23 cellular contexts compared by ENCODE assay signal in genomic region chr20:48649104-48649626, GRCh38.
"Had no signal": no experiment of that assay in that cellular context is flagged by ENCODE, and none has a peak within 500 bp of the region (broad histone marks: within the 10 kb centered on the region; RNA-seq: fewer than 3 reads in every experiment).

No MANE protein-coding gene starts in this region.

- H3K4me3 Mint-ChIP-seq: activated CD4-positive, alpha-beta T cell treated with anti-CD3 and anti-CD28 coated beads, Interleukin-2, amount 10 ng/mL, durations not matched to agents 24 days and 14 days; activated CD8-positive, alpha-beta T cell treated with anti-CD3 and anti-CD28 coated beads for 36 hours; activated naive CD4-positive, alpha-beta T cell treated with anti-CD3 and anti-CD28 coated beads for 36 hours; activated T-cell treated with anti-CD3 and anti-CD28 coated beads, Interleukin-2, amount 50 U/mL, for 72 hours; T-helper 2 cell treated with Interferon-gamma antibody and Interleukin-4, amounts not matched to agents 5 μg/mL and 100 μg/mL, for 36 hours had no signal

- H3K9me3 ChIP-seq: adrenal gland, body of pancreas, breast epithelium, SJCRH30 had no signal

- H3K4me1 ChIP-seq: body of pancreas, breast epithelium, SJCRH30 had no signal

- H3K27me3 Mint-ChIP-seq: activated CD4-positive, alpha-beta T cell treated with anti-CD3 and anti-CD28 coated beads, Interleukin-2, amount 10 ng/mL, durations not matched to agents 24 days and 14 days; activated CD8-positive, alpha-beta T cell treated with anti-CD3 and anti-CD28 coated beads for 36 hours had no signal

- H3K27me3 ChIP-seq: adrenal gland, body of pancreas, breast epithelium, SJCRH30 had no signal

- H3K4me1 Mint-ChIP-seq: activated CD4-positive, alpha-beta T cell treated with anti-CD3 and anti-CD28 coated beads, Interleukin-2, amount 10 ng/mL, durations not matched to agents 24 days and 14 days had no signal

- H3K9me3 Mint-ChIP-seq: activated CD4-positive, alpha-beta T cell treated with anti-CD3 and anti-CD28 coated beads, Interleukin-2, amount 10 ng/mL, durations not matched to agents 24 days and 14 days; activated CD8-positive, alpha-beta T cell treated with anti-CD3 and anti-CD28 coated beads for 36 hours; activated naive CD4-positive, alpha-beta T cell treated with anti-CD3 and anti-CD28 coated beads for 36 hours; activated naive CD4-positive, alpha-beta T cell treated with anti-CD3 and anti-CD28 coated beads, Interleukin-2, amount 50 U/mL, for 72 hours; activated T-cell treated with anti-CD3 and anti-CD28 coated beads, Interleukin-2, amount 50 U/mL, for 72 hours; activated T-helper 2 cell treated with anti-CD3 and anti-CD28 coated beads, Interferon-gamma antibody, Interleukin-2, Interleukin-4, amounts not matched to agents 10 μg/mL and 5 μg/mL and 100 μg/mL, durations not matched to agents 14 hours and 24 hours and 36 hours; T-helper 2 cell treated with Interferon-gamma antibody and Interleukin-4, amounts not matched to agents 5 μg/mL and 100 μg/mL, for 36 hours had no signal

- H3K27ac Mint-ChIP-seq: activated CD4-positive, alpha-beta T cell treated with anti-CD3 and anti-CD28 coated beads, Interleukin-2, amount 10 ng/mL, durations not matched to agents 24 days and 14 days; activated CD8-positive, alpha-beta T cell treated with anti-CD3 and anti-CD28 coated beads for 36 hours; activated naive CD4-positive, alpha-beta T cell treated with anti-CD3 and anti-CD28 coated beads for 36 hours; activated naive CD4-positive, alpha-beta T cell treated with anti-CD3 and anti-CD28 coated beads, Interleukin-2, amount 50 U/mL, for 72 hours; activated T-cell treated with anti-CD3 and anti-CD28 coated beads, Interleukin-2, amount 50 U/mL, for 72 hours; T-helper 2 cell treated with Interferon-gamma antibody and Interleukin-4, amounts not matched to agents 5 μg/mL and 100 μg/mL, for 36 hours had no signal

- DNase-seq: activated CD4-positive, alpha-beta T cell treated with anti-CD3 and anti-CD28 coated beads, Interleukin-2, amount 10 ng/mL, durations not matched to agents 24 days and 14 days; activated CD4-positive, alpha-beta T cell treated with anti-CD3 and anti-CD28 coated beads, Interleukin-2, amount 50 U/mL, for 4 hours; activated CD8-positive, alpha-beta T cell treated with anti-CD3 and anti-CD28 coated beads for 36 hours; activated gamma-delta T cell treated with Interleukin-2 at 50 U/mL for 16 hours; activated naive CD4-positive, alpha-beta T cell treated with anti-CD3 and anti-CD28 coated beads for 36 hours; activated T-cell treated with anti-CD3 and anti-CD28 coated beads, Interleukin-2, amount 50 U/mL, for 1 hour; activated T-cell treated with anti-CD3 and anti-CD28 coated beads, Interleukin-2, amount 50 U/mL, for 72 hours; body of pancreas; caudate nucleus; KBM-7; NCI-H187 treated with DMSO at 0.1 percent for 48 hours; NCI-H2081 treated with DMSO at 0.1 percent for 48 hours; NCI-H524 treated with DMSO at 0.1 percent for 48 hours; NCI-H748 treated with DMSO at 0.1 percent for 48 hours; NK-92 treated with Interleukin-12 subunit alpha and Interleukin-12 subunit beta, amount 100 ng/mL, for 24 hours; SHP77; SJCRH30 had no signal

- ATAC-seq: activated CD8-positive, alpha-beta T cell treated with anti-CD3 and anti-CD28 coated beads for 36 hours; activated naive CD4-positive, alpha-beta T cell treated with anti-CD3 and anti-CD28 coated beads, Interleukin-2, amount 50 U/mL, for 72 hours; activated T-cell treated with anti-CD3 and anti-CD28 coated beads, Interleukin-2, amount 50 U/mL, for 72 hours; body of pancreas had no signal

- H3K4me3 ChIP-seq: adrenal gland, body of pancreas, breast epithelium, SJCRH30, SK-N-MC had no signal

- H3K27ac ChIP-seq: adrenal gland, body of pancreas, breast epithelium, SJCRH30, SK-N-MC had no signal
